8 cellular contexts compared by ENCODE assay signal in the genomic region with DNA sequence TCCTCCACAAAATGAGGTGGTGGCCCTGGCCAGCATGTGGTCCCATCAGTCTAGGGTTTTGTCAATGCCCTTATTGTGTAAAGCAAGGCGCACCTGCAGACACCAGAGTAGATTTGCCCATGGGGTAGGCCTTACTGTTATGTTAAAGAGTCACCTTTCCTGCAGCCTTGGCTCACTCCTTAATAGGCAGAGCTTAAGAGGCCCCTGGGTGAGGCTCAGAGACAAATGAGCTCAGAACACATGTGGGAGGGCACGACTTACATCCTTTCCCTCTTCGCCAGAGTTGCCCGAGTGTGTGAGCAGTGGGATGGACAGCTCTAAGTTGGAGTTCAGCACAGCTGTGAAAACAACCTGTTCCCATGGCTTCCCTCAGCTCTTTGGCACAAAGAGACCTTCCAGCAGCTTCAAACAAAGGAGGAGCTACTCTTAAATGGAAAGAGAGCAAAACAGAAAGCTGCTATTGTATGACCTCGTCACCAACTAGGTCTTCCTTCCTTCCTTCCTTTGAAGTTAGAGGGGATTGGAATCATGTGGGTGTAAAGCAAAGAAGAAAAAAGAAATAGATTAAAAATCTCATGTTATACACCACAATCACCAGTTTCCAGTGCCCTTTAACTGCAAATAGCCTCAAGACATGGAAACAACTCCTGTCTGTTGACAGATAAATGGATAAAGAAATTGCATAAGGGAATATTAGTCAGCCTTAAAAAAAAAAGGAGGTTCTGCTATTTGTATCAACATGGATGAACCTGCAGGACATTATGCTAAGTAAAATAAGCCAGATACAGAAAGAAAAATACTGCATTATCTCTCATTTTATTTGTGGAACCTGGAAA. TPM values are rescaled to one million over a fixed set of nuclear protein-coding genes. Genes with fewer than 3 reads are reported as not detected.
DNase-seq lines count a peak whose midpoint lies in the region; ATAC-seq and TF ChIP-seq lines count a peak whose summit lies in the region.
"Had no signal": no experiment of that assay in that cellular context is flagged by ENCODE, and none has a peak within 500 bp of the region (broad histone marks: within the 10 kb centered on the region; RNA-seq: fewer than 3 reads in every experiment).

No MANE protein-coding gene starts in this region.

- H3K4me1 Mint-ChIP-seq in activated CD8-positive, alpha-beta T cell treated with anti-CD3 and anti-CD28 coated beads for 36 hours (ENCODE audit: low read depth) = peaks cover 62% of the 10 kb centered on the region
- H3K4me1 Mint-ChIP-seq in Calu3 (ENCODE audit: low read depth, unreplicated experiment) = no peaks in the 10 kb centered on the region

- H3K27me3 ChIP-seq in gastrocnemius medialis = no peaks in the 10 kb centered on the region

- DNase-seq in Kasumi-1 (lab: John Stamatoyannopoulos, UW) (peak; percentile 46 to 48), foreskin melanocyte (peak; percentile 88), gastrocnemius medialis (no peak), Calu3 (no peak), DMS79 (lab: John Stamatoyannopoulos, UW) (no peak)
- peak; percentile 44 for DNase-seq in activated CD8-positive, alpha-beta T cell treated with anti-CD3 and anti-CD28 coated beads for 36 hours

- H3K4me3 Mint-ChIP-seq in activated CD8-positive, alpha-beta T cell treated with anti-CD3 and anti-CD28 coated beads for 36 hours = peak overlapping the region; percentile 78
- H3K4me3 Mint-ChIP-seq in Calu3 (ENCODE audit: low read depth, unreplicated experiment) = no peak overlapping the region

- H3K36me3 ChIP-seq in gastrocnemius medialis = no peaks in the 10 kb centered on the region

- peak; percentile 68 for ATAC-seq in activated CD8-positive, alpha-beta T cell treated with anti-CD3 and anti-CD28 coated beads for 36 hours
- ATAC-seq in gastrocnemius medialis = no peak
- no peak for ATAC-seq in HG03571 (IDR thresholded peaks at IDR 0.05; ENCODE audit: unreplicated experiment)

- H3K4me1 ChIP-seq in gastrocnemius medialis = peaks cover 15 to 23% of the 10 kb centered on the region in 2 donors

- no peak for TF ChIP-seq CTCF in activated CD8-positive, alpha-beta T cell treated with anti-CD3 and anti-CD28 coated beads for 36 hours (IDR thresholded peaks at IDR 0.05)
- TF ChIP-seq CTCF in gastrocnemius medialis (IDR thresholded peaks at IDR 0.05 in 4 of 5, conservative IDR thresholded peaks at IDR 0.05 in 1 of 5) (no peak), Calu3 (IDR thresholded peaks at IDR 0.05; ENCODE audit: unreplicated experiment) (no peak)

- H3K27ac Mint-ChIP-seq in activated CD8-positive, alpha-beta T cell treated with anti-CD3 and anti-CD28 coated beads for 36 hours = peak overlapping the region; percentile 98
- H3K27ac Mint-ChIP-seq in Calu3 (ENCODE audit: unreplicated experiment) = no peak overlapping the region

- H3K9me3 Mint-ChIP-seq in activated CD8-positive, alpha-beta T cell treated with anti-CD3 and anti-CD28 coated beads for 36 hours = no peaks in the 10 kb centered on the region
- H3K9me3 Mint-ChIP-seq in Calu3 (ENCODE audit: low read depth, unreplicated experiment) = no peaks in the 10 kb centered on the region

- H3K27ac ChIP-seq in gastrocnemius medialis = peak overlapping the region; percentile 20 to 60 (median 26)
- H3K27ac ChIP-seq: epithelial cell of prostate had no signal

- H3K9me3 ChIP-seq in gastrocnemius medialis = no peaks in the 10 kb centered on the region

- in situ Hi-C loops in gastrocnemius medialis (cut with MboI; ENCODE audit: low sequenced_read_pairs in 4 of 4) = no loop called here

- intact Hi-C loops in activated CD8-positive, alpha-beta T cell treated with anti-CD3 and anti-CD28 coated beads for 36 hours (cut with micrococcal nuclease) = no loop called here
- intact Hi-C loops in gastrocnemius medialis (cut with DNase I; ENCODE audit: low total_unique reads) (no loop called here), Calu3 (cut with micrococcal nuclease; ENCODE audit: unreplicated experiment) (no loop called here)

- H3K36me3 Mint-ChIP-seq in activated CD8-positive, alpha-beta T cell treated with anti-CD3 and anti-CD28 coated beads for 36 hours (ENCODE audit: low read depth) = no peaks in the 10 kb centered on the region
- no peaks in the 10 kb centered on the region for H3K36me3 Mint-ChIP-seq in Calu3 (ENCODE audit: insufficient read depth, unreplicated experiment)

- BruUV-seq in Calu3 (replicated peaks; lab: Mats Ljungman, UMichigan) = no TSS peak

- no peak overlapping the region for H3K4me3 ChIP-seq in gastrocnemius medialis

- TF ChIP-seq POLR2A in gastrocnemius medialis (IDR thresholded peaks at IDR 0.05) = no peak

- CTCF ChIA-PET in activated CD8-positive, alpha-beta T cell treated with anti-CD3 and anti-CD28 coated beads for 36 hours (lab: Charles Lee) = interaction anchor here (0.6 to 2.2 kb wide), 13 partner anchors 8 to 203 kb away, joined by 3 to 10 read pairs (median 3); no protein-coding TSS in a partner anchor
- CTCF ChIA-PET in Calu3 (lab: Charles Lee) = no interaction called here

- no peaks in the 10 kb centered on the region for H3K27me3 Mint-ChIP-seq in activated CD8-positive, alpha-beta T cell treated with anti-CD3 and anti-CD28 coated beads for 36 hours
- H3K27me3 Mint-ChIP-seq in Calu3 (ENCODE audit: unreplicated experiment) = no peaks in the 10 kb centered on the region

- POLR2A ChIA-PET in activated CD8-positive, alpha-beta T cell treated with anti-CD3 and anti-CD28 coated beads for 36 hours (lab: Charles Lee) = interaction anchor here (0.6 to 2.2 kb wide), 7 partner anchors 10 to 132 kb away, joined by 3 to 10 read pairs (median 3); no protein-coding TSS in a partner anchor

RNA-seq across cellular contexts. Expression of gene XPNPEP1, which starts 11.9 kb away (rescaled TPM):
- total RNA-seq in activated CD8-positive, alpha-beta T cell treated with anti-CD3 and anti-CD28 coated beads for 36 hours = 10 to 100 TPM; 96.5 to 97.0 TPM
- total RNA-seq in gastrocnemius medialis = 10 to 100 TPM; 39.9 to 72.3 (median 64.0) TPM
- total RNA-seq in Calu3 (2022) = 50.0 and 63.4 TPM in 2 replicates

Comparison
In these comparisons a context has a peak if more than half of its experiments do, and no peak if none do; other contexts are left out.
1. DNase-seq: peak in Kasumi-1 (2 of 2), activated CD8-positive, alpha-beta T cell treated with anti-CD3 and anti-CD28 coated beads for 36 hours (single experiment) and foreskin melanocyte (single experiment); none in gastrocnemius medialis (0 of 2), Calu3 (single experiment) and DMS79 (single experiment).